In genomic region chr7:149960863-149961262, GRCh38 we compare ENCODE assay signal across 7 cellular contexts.
A peak's percentile ranks its signal among the peaks of the same experiment; 100 is the strongest.
DNase-seq lines count a peak whose midpoint lies in the region; ATAC-seq and TF ChIP-seq lines count a peak whose summit lies in the region.
"Not testable (repeated sequence)": the region's sequence is repeated elsewhere in the genome, so short reads cannot be mapped to it uniquely, and the experiment has no call there.

No MANE protein-coding gene starts in this region.

- CTCF ChIA-PET in activated CD8-positive, alpha-beta T cell treated with anti-CD3 and anti-CD28 coated beads, Interleukin-2, amount 10 ng/mL, durations not matched to agents 7 days and 5 days (lab: Charles Lee): not testable (repeated sequence)

- H3K79me2 ChIP-seq in DND-41 (ENCODE audit: insufficient read depth, low read length): not testable (repeated sequence)

- peak overlapping the region; percentile 76 for H3K27ac ChIP-seq in DND-41 (ENCODE audit: low read length)

- not testable (repeated sequence) for TF ChIP-seq CTCF in DND-41 (IDR thresholded peaks at IDR 0.05; ENCODE audit: borderline replicate concordance, extremely low read depth, low read length, poor library complexity, severe bottlenecking); endothelial cell (IDR thresholded peaks at IDR 0.05; ENCODE audit: unreplicated experiment)

- H3K27me3 Mint-ChIP-seq in T-helper 1 cell treated with Interleukin-12 subunit alpha and Interleukin-12 subunit beta and Interleukin-4 antibody, amounts not matched to agents 30 μg/mL and 1 μg/mL, for 36 hours (ENCODE audit: low read depth); activated CD8-positive, alpha-beta T cell treated with anti-CD3 and anti-CD28 coated beads, Interleukin-2, amount 10 ng/mL, durations not matched to agents 7 days and 5 days (ENCODE audit: low read depth); endothelial cell (ENCODE audit: unreplicated experiment): not testable (repeated sequence)

- peaks cover 11% of the 10 kb centered on the region for H3K4me1 ChIP-seq in DND-41 (ENCODE audit: insufficient read depth, low read length)

- peak; percentile 67 for DNase-seq in DND-41
- peak; percentile 75 for DNase-seq in MV-4-11 (lab: John Stamatoyannopoulos, UW)
- peak; percentile 54 for DNase-seq in activated CD8-positive, alpha-beta T cell treated with anti-CD3 and anti-CD28 coated beads, Interleukin-2, amount 10 ng/mL, durations not matched to agents 7 days and 5 days
- peak; percentile 21 for DNase-seq in activated naive CD4-positive, alpha-beta T cell treated with anti-CD3 and anti-CD28 coated beads, Interleukin-2, amount 50 U/mL, for 16 hours
- not testable (repeated sequence) for DNase-seq in endothelial cell (ENCODE audit: low spot score)
- peak; percentile 13 for DNase-seq in stimulated activated CD4-positive, alpha-beta T cell treated with anti-CD3 and anti-CD28 coated beads, Interleukin-15, amount 100 ng/mL, for 24 hours

- H3K36me3 ChIP-seq in DND-41 (ENCODE audit: insufficient read depth, low read length): not testable (repeated sequence)

- POLR2A ChIA-PET in activated CD8-positive, alpha-beta T cell treated with anti-CD3 and anti-CD28 coated beads, Interleukin-2, amount 10 ng/mL, durations not matched to agents 7 days and 5 days (lab: Charles Lee): not testable (repeated sequence)

- not testable (repeated sequence) for H3K4me3 ChIP-seq in DND-41 (ENCODE audit: low read depth in 1 of 2, low read length in 2 of 2)

- not testable (repeated sequence) for H3K4me2 ChIP-seq in DND-41 (ENCODE audit: insufficient read depth, low read length)

- H3K27ac Mint-ChIP-seq in T-helper 1 cell treated with Interleukin-12 subunit alpha and Interleukin-12 subunit beta and Interleukin-4 antibody, amounts not matched to agents 30 μg/mL and 1 μg/mL, for 36 hours: peak overlapping the region; percentile 89
- peak overlapping the region; percentile 95 for H3K27ac Mint-ChIP-seq in activated CD8-positive, alpha-beta T cell treated with anti-CD3 and anti-CD28 coated beads, Interleukin-2, amount 10 ng/mL, durations not matched to agents 7 days and 5 days
- H3K27ac Mint-ChIP-seq in endothelial cell (ENCODE audit: unreplicated experiment): peak overlapping the region; percentile 88

- peaks cover 11% of the 10 kb centered on the region for H3K36me3 Mint-ChIP-seq in T-helper 1 cell treated with Interleukin-12 subunit alpha and Interleukin-12 subunit beta and Interleukin-4 antibody, amounts not matched to agents 30 μg/mL and 1 μg/mL, for 36 hours (ENCODE audit: low read depth)
- peaks cover 19% of the 10 kb centered on the region for H3K36me3 Mint-ChIP-seq in activated CD8-positive, alpha-beta T cell treated with anti-CD3 and anti-CD28 coated beads, Interleukin-2, amount 10 ng/mL, durations not matched to agents 7 days and 5 days (ENCODE audit: low read depth)
- not testable (repeated sequence) for H3K36me3 Mint-ChIP-seq in endothelial cell (ENCODE audit: low read depth, unreplicated experiment)

- peak; percentile 86 for ATAC-seq in DND-41 (ENCODE audit: insufficient read depth, low read depth)
- peak; percentile 57 for ATAC-seq in activated CD8-positive, alpha-beta T cell treated with anti-CD3 and anti-CD28 coated beads, Interleukin-2, amount 10 ng/mL, durations not matched to agents 7 days and 5 days

- peaks cover 11% of the 10 kb centered on the region for H3K9me3 ChIP-seq in DND-41 (ENCODE audit: insufficient read depth, low read length, severe bottlenecking)

- H3K9ac ChIP-seq in DND-41 (ENCODE audit: low read depth, low read length): not testable (repeated sequence)

- not testable (repeated sequence) for H4K20me1 ChIP-seq in DND-41 (ENCODE audit: insufficient read depth, low read length)

- not testable (repeated sequence) for H3K27me3 ChIP-seq in DND-41 (ENCODE audit: insufficient read depth, low read length, poor library complexity)

- H3K9me3 Mint-ChIP-seq in T-helper 1 cell treated with Interleukin-12 subunit alpha and Interleukin-12 subunit beta and Interleukin-4 antibody, amounts not matched to agents 30 μg/mL and 1 μg/mL, for 36 hours: peaks cover 33% of the 10 kb centered on the region
- peaks cover 10% of the 10 kb centered on the region for H3K9me3 Mint-ChIP-seq in activated CD8-positive, alpha-beta T cell treated with anti-CD3 and anti-CD28 coated beads, Interleukin-2, amount 10 ng/mL, durations not matched to agents 7 days and 5 days (ENCODE audit: insufficient read depth)
- peaks cover 12% of the 10 kb centered on the region for H3K9me3 Mint-ChIP-seq in endothelial cell (ENCODE audit: unreplicated experiment)

- H3K4me1 Mint-ChIP-seq in T-helper 1 cell treated with Interleukin-12 subunit alpha and Interleukin-12 subunit beta and Interleukin-4 antibody, amounts not matched to agents 30 μg/mL and 1 μg/mL, for 36 hours (ENCODE audit: low read depth); endothelial cell (ENCODE audit: unreplicated experiment): not testable (repeated sequence)
- peaks cover 25% of the 10 kb centered on the region for H3K4me1 Mint-ChIP-seq in activated CD8-positive, alpha-beta T cell treated with anti-CD3 and anti-CD28 coated beads, Interleukin-2, amount 10 ng/mL, durations not matched to agents 7 days and 5 days (ENCODE audit: low read depth)

- H3K4me3 Mint-ChIP-seq in T-helper 1 cell treated with Interleukin-12 subunit alpha and Interleukin-12 subunit beta and Interleukin-4 antibody, amounts not matched to agents 30 μg/mL and 1 μg/mL, for 36 hours: peak overlapping the region; percentile 29
- not testable (repeated sequence) for H3K4me3 Mint-ChIP-seq in activated CD8-positive, alpha-beta T cell treated with anti-CD3 and anti-CD28 coated beads, Interleukin-2, amount 10 ng/mL, durations not matched to agents 7 days and 5 days
- H3K4me3 Mint-ChIP-seq in endothelial cell (ENCODE audit: unreplicated experiment): peak overlapping the region; percentile 70

- H2AFZ ChIP-seq in DND-41 (ENCODE audit: low read depth, low read length): peak overlapping the region; percentile 59
